24 cellular contexts compared by ENCODE assay signal in the genomic region with DNA sequence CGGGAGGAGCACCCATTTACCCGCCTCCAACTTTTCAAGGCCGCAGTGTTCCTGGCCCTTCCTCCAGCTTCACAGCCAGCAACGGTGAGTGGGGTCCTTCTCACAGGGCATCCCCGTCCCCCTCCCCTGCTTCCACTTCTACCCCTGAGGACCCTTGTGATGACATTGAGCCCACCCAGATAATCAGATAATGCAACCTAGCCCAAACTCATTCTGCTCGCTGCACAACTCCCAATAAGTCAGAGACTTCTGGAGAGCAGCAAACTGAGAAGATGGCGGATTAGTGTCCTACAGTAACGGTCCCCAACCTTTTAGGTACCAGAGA.
DNase-seq lines count a peak whose midpoint lies in the region; ATAC-seq and TF ChIP-seq lines count a peak whose summit lies in the region.
"Had no signal": no experiment of that assay in that cellular context is flagged by ENCODE, and none has a peak within 500 bp of the region (broad histone marks: within the 10 kb centered on the region; RNA-seq: fewer than 3 reads in every experiment).

No MANE protein-coding gene starts in this region.

- H3K27ac ChIP-seq in coronary artery (no peak overlapping the region), endodermal cell (ENCODE audit: low read depth, low read length) (no peak overlapping the region)
- H3K27ac ChIP-seq: A549 had no signal

- no peaks in the 10 kb centered on the region for H3K9me3 ChIP-seq in endodermal cell (ENCODE audit: control insufficient read depth, low read length)
- H3K9me3 ChIP-seq: A549; BE2C; BLaER1 treated with 17β-estradiol and CSF1 and Interleukin-3, amounts not matched to agents 10 nM and 100 nM; HAP-1 had no signal

- WGBS in endodermal cell (ENCODE audit: insufficient coverage in 1 of 2, insufficient read length in 1 of 2), 2 experiments, result 93 to 95% methylated on average over 4 to 8 of the region's 8 CpGs

- intact Hi-C loops in sciatic nerve (cut with DNase I), result no loop called here

- no peaks in the 10 kb centered on the region for H3K27me3 ChIP-seq in endodermal cell (ENCODE audit: control insufficient read depth, insufficient read depth, low read length, poor library complexity, severe bottlenecking)
- H3K27me3 ChIP-seq: BE2C; BLaER1 treated with 17β-estradiol and CSF1 and Interleukin-3, amounts not matched to agents 10 nM and 100 nM had no signal

- H3K36me3 Mint-ChIP-seq in activated CD8-positive, alpha-beta memory T cell treated with anti-CD3 and anti-CD28 coated beads, Interleukin-2, amount 10 ng/mL, durations not matched to agents 7 days and 5 days, result no peaks in the 10 kb centered on the region
- H3K36me3 Mint-ChIP-seq in endodermal cell (ENCODE audit: low read depth), result no peaks in the 10 kb centered on the region
- H3K36me3 Mint-ChIP-seq: CD8-positive, alpha-beta memory T cell had no signal

- no peak for ATAC-seq in activated CD8-positive, alpha-beta memory T cell treated with anti-CD3 and anti-CD28 coated beads, Interleukin-2, amount 10 ng/mL, durations not matched to agents 7 days and 5 days
- no peak for ATAC-seq in sciatic nerve
- ATAC-seq: A549 had no signal

- no peaks in the 10 kb centered on the region for H3K9me3 Mint-ChIP-seq in activated CD8-positive, alpha-beta memory T cell treated with anti-CD3 and anti-CD28 coated beads, Interleukin-2, amount 10 ng/mL, durations not matched to agents 7 days and 5 days (ENCODE audit: low read depth)
- H3K9me3 Mint-ChIP-seq in endodermal cell, result no peaks in the 10 kb centered on the region
- H3K9me3 Mint-ChIP-seq: CD4-positive, alpha-beta T cell; CD8-positive, alpha-beta memory T cell; HFFc6 had no signal

- no peaks in the 10 kb centered on the region for H3K27me3 Mint-ChIP-seq in activated CD8-positive, alpha-beta memory T cell treated with anti-CD3 and anti-CD28 coated beads, Interleukin-2, amount 10 ng/mL, durations not matched to agents 7 days and 5 days
- H3K27me3 Mint-ChIP-seq in endodermal cell (ENCODE audit: insufficient read depth), result no peaks in the 10 kb centered on the region
- H3K27me3 Mint-ChIP-seq: CD4-positive, alpha-beta T cell had no signal

- peak; percentile 7 for DNase-seq in activated CD8-positive, alpha-beta memory T cell treated with anti-CD3 and anti-CD28 coated beads, Interleukin-2, amount 50 U/mL, for 48 hours
- DNase-seq in activated CD8-positive, alpha-beta memory T cell treated with anti-CD3 and anti-CD28 coated beads, Interleukin-2, amount 10 ng/mL, durations not matched to agents 7 days and 5 days, result no peak
- DNase-seq in coronary artery (ENCODE audit: low spot score) (peak; percentile 47), endodermal cell (peak; percentile 10), sciatic nerve (ENCODE audit: low spot score) (peak; percentile 40), NAMALWA (ENCODE audit: low spot score) (no peak)
- DNase-seq in activated CD4-positive, alpha-beta T cell treated with anti-CD3 and anti-CD28 coated beads for 1 hour, result no peak
- no peak for DNase-seq in effector CD4-positive, alpha-beta T cell
- DNase-seq: 8988T; ACHN; AML-193; BE2C; CD4-positive, alpha-beta T cell; CD8-positive, alpha-beta memory T cell; DMS 273 treated with DMSO at 0.1 percent for 48 hours; DMS79; EL; GF-D8; GOT3; HFFc6 had no signal

- no peak overlapping the region for H3K4me3 Mint-ChIP-seq in activated CD8-positive, alpha-beta memory T cell treated with anti-CD3 and anti-CD28 coated beads, Interleukin-2, amount 10 ng/mL, durations not matched to agents 7 days and 5 days
- no peak overlapping the region for H3K4me3 Mint-ChIP-seq in endodermal cell
- H3K4me3 Mint-ChIP-seq: CD14-positive monocyte; CD4-positive, alpha-beta T cell; CD8-positive, alpha-beta memory T cell; HFFc6 had no signal

- H3K4me1 Mint-ChIP-seq in activated CD8-positive, alpha-beta memory T cell treated with anti-CD3 and anti-CD28 coated beads, Interleukin-2, amount 10 ng/mL, durations not matched to agents 7 days and 5 days, result peaks cover 10% of the 10 kb centered on the region
- H3K4me1 Mint-ChIP-seq in endodermal cell, result peaks cover 4% of the 10 kb centered on the region

- H3K4me3 ChIP-seq in coronary artery (no peak overlapping the region), endodermal cell (ENCODE audit: low read length) (no peak overlapping the region)
- H3K4me3 ChIP-seq: A549; BLaER1 treated with 17β-estradiol and CSF1 and Interleukin-3, amounts not matched to agents 10 nM and 100 nM; HAP-1 had no signal

- no peak overlapping the region for H3K9ac ChIP-seq in endodermal cell (ENCODE audit: extremely low read depth, low read length, poor library complexity, severe bottlenecking)
- H3K9ac ChIP-seq: BLaER1 treated with 17β-estradiol and CSF1 and Interleukin-3, amounts not matched to agents 10 nM and 100 nM had no signal

- TF ChIP-seq CTCF in coronary artery (IDR thresholded peaks at IDR 0.05) (no peak), endodermal cell (conservative IDR thresholded peaks at IDR 0.05) (no peak)

- H3K36me3 ChIP-seq in endodermal cell (ENCODE audit: control insufficient read depth, insufficient read depth, low read length), result no peaks in the 10 kb centered on the region
- H3K36me3 ChIP-seq: BE2C; BLaER1 treated with 17β-estradiol and CSF1 and Interleukin-3, amounts not matched to agents 10 nM and 100 nM; HAP-1 had no signal

- no peak overlapping the region for H3K27ac Mint-ChIP-seq in activated CD8-positive, alpha-beta memory T cell treated with anti-CD3 and anti-CD28 coated beads, Interleukin-2, amount 10 ng/mL, durations not matched to agents 7 days and 5 days
- no peak overlapping the region for H3K27ac Mint-ChIP-seq in endodermal cell
- H3K27ac Mint-ChIP-seq: CD4-positive, alpha-beta T cell; CD8-positive, alpha-beta memory T cell; HFFc6 had no signal

- CTCF ChIA-PET in activated CD8-positive, alpha-beta memory T cell treated with anti-CD3 and anti-CD28 coated beads, Interleukin-2, amount 10 ng/mL, durations not matched to agents 7 days and 5 days (lab: Charles Lee), result no interaction called here

- no peaks in the 10 kb centered on the region for H3K4me1 ChIP-seq in endodermal cell (ENCODE audit: control insufficient read depth, insufficient read depth, low read length)
- H3K4me1 ChIP-seq: A549, HAP-1 had no signal

Comparison
In these comparisons a context has a peak if more than half of its experiments do, and no peak if none do; other contexts are left out.
1. DNase-seq: peak in activated CD8-positive, alpha-beta memory T cell treated with anti-CD3 and anti-CD28 coated beads, Interleukin-2, amount 50 U/mL, for 48 hours (single experiment), coronary artery (single experiment), endodermal cell (single experiment) and sciatic nerve (single experiment); none in activated CD8-positive, alpha-beta memory T cell treated with anti-CD3 and anti-CD28 coated beads, Interleukin-2, amount 10 ng/mL, durations not matched to agents 7 days and 5 days (single experiment), activated CD4-positive, alpha-beta T cell treated with anti-CD3 and anti-CD28 coated beads for 1 hour (single experiment), NAMALWA (single experiment) and effector CD4-positive, alpha-beta T cell (single experiment).